8 cellular contexts compared by ENCODE assay signal in genomic region chr5:65926276-65926761, GRCh38. TPM values are rescaled to one million over a fixed set of nuclear protein-coding genes. Genes with fewer than 3 reads are reported as not detected.
DNase-seq lines count a peak whose midpoint lies in the region; ATAC-seq and TF ChIP-seq lines count a peak whose summit lies in the region.

ERBIN (plus strand) TSS chr5:65926575; CDS start chr5:65992719, 66,144 bp downstream.

- BruUV-seq in PC-9 (replicated peaks; lab: Mats Ljungman, UMichigan): no TSS peak

- peak; percentile 84 for DNase-seq in AG20443 (ENCODE audit: low spot score)
- DNase-seq in PC-9: peak; percentile 72 to 78
- DNase-seq in activated T-cell treated with anti-CD3 and anti-CD28 coated beads, Interleukin-2, amount 50 U/mL, for 48 hours: peak; percentile 75 to 79
- peak; percentile 82 for DNase-seq in myocyte (ENCODE audit: low read depth)
- peak; percentile 48 to 57 for DNase-seq in stimulated activated CD8-positive, alpha-beta memory T cell treated with anti-CD3 and anti-CD28 coated beads, Interleukin-7, amount 100 ng/mL, for 4 hours (ENCODE audit: low read depth in 2 of 2)

- no peaks in the 10 kb centered on the region for H3K9me2 ChIP-seq in PC-9 (ENCODE audit: insufficient read depth)

- H3K79me2 ChIP-seq in PC-9 (ENCODE audit: low read depth): peaks cover 52% of the 10 kb centered on the region

- ATAC-seq in GM18909 (IDR thresholded peaks at IDR 0.05; ENCODE audit: poor library complexity, unreplicated experiment) (peak; percentile 28), HG03280 (IDR thresholded peaks at IDR 0.05; ENCODE audit: unreplicated experiment) (peak; percentile 36), esophagus mucosa (peak; percentile 85)

- peak within 1 kb of the TSS; percentile 97 for H3K27ac ChIP-seq in PC-9

- H3K27me3 ChIP-seq in PC-9 (ENCODE audit: insufficient read depth, low read depth): no peaks in the 10 kb centered on the region

- peaks cover 35% of the 10 kb centered on the region for H3K4me1 ChIP-seq in PC-9 (replicated peaks; ENCODE audit: insufficient read depth)

- H4K20me1 ChIP-seq in PC-9 (ENCODE audit: insufficient read depth): peaks cover 28% of the 10 kb centered on the region

- peaks cover 24% of the 10 kb centered on the region for H3F3A ChIP-seq in PC-9 (ENCODE audit: insufficient read depth, low read depth)

- intact Hi-C loops in PC-9 (cut with micrococcal nuclease; ENCODE audit: unreplicated experiment): loop anchor here (1.0 to 5.0 kb wide), 2 partner anchors 184 to 204 kb away; partner anchors contain the start of genes NLN and SGTB

- H3K4me2 ChIP-seq in PC-9: peak within 1 kb of the TSS; percentile 86

- H3K4me3 ChIP-seq in PC-9: peak within 1 kb of the TSS; percentile 99

- peaks cover 8% of the 10 kb centered on the region; the same call in 1 of the 2 replicates for H3K36me3 ChIP-seq in PC-9 (ENCODE audit: low read depth)

- peak within 1 kb of the TSS; percentile 79 for H2AFZ ChIP-seq in PC-9

- no peaks in the 10 kb centered on the region for H3K9me3 ChIP-seq in PC-9 (ENCODE audit: insufficient read depth, low read depth)

- CTCF ChIA-PET in PC-9 (lab: Charles Lee): interaction anchor here (0.6 kb wide), 1 partner anchor 117 kb away, joined by 4 read pairs; no protein-coding TSS in a partner anchor

- POLR2A ChIA-PET in PC-9 (lab: Charles Lee; ENCODE audit: unreplicated experiment): interaction anchor here (0.6 to 2.0 kb wide), 8 partner anchors 53 to 314 kb away, joined by 3 to 22 read pairs (median 9); no protein-coding TSS in a partner anchor

- TF ChIP-seq CTCF in PC-9 (conservative IDR thresholded peaks at IDR 0.05): no peak

RNA-seq across cellular contexts. Expression of gene ERBIN, which starts in this region (rescaled TPM):
- total RNA-seq in PC-9 (2021) (112 and 143 TPM in 2 replicates), esophagus mucosa (41.6 TPM), myocyte (56.6 and 62.8 TPM in 2 replicates)
- polyA plus RNA-seq in myocyte (2012): 12.9 TPM

Comparison
In these comparisons a context has a peak if more than half of its experiments do, and no peak if none do; other contexts are left out.
1. Peak in every context shown above with its lines: DNase-seq, ATAC-seq, H3K4me3 ChIP-seq and H3K27ac ChIP-seq.
2. ATAC-seq: peak in every context shown above with its lines; median percentile 85 in esophagus mucosa; 36 in HG03280; 28 in GM18909.